ENCODE assay signal across 8 cellular contexts in the genomic region with DNA sequence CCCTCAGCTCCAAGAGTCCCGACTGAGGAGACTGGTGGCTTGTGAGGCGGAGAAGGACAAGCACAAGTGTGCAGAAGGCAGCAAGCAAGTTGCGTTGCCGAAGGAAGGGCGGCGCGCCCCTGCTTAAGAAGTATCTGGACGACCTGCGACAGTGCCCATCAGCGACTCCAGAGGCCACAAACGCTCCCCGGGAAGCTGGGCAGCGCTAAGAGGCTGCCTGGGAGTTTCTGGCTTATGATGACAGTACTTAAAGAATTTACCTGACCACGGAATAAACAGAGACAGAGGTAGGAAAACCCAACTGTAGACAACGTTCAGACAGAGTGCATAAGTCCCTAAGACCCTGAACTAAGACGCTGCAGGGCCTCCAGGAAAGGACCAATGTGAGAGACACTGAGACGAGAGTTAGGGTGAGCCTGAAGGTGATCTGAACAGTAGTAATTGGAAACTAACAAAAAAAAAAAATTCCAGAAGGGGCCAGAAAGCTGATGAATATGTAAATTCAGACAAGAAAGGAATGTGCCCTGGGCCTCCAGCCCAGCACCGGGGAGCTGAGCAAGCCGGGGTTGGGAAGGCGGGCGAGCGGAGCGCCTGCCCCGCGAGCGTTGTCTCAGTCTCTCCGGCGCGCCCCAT. TPM values are rescaled to one million over a fixed set of nuclear protein-coding genes. Genes with fewer than 3 reads are reported as not detected.
DNase-seq lines count a peak whose midpoint lies in the region; ATAC-seq and TF ChIP-seq lines count a peak whose summit lies in the region.

No MANE protein-coding gene starts in this region.

- H3K36me3 ChIP-seq in Panc1 (ENCODE audit: control insufficient read depth, insufficient read depth, low read length) = 0 out of 2 replicates have a peak, but pooled peaks cover 3% of the 10 kb centered on the region

- CTCF ChIA-PET in Panc1 (lab: Charles Lee) = interaction anchor here (0.7 to 2.2 kb wide), 4 partner anchors 91 to 158 kb away, joined by 5 to 10 read pairs (median 6); no protein-coding TSS in a partner anchor

- H3K27ac Mint-ChIP-seq in CD14-positive monocyte = peak overlapping the region in 5 of 7 donors; percentile 10 to 72 (median 54)
- H3K27ac Mint-ChIP-seq in dendritic cell treated with granulocyte-macrophage colony-stimulating factor and Interleukin-4, amounts not matched to agents 40 ng/mL and 50 ng/mL, for 4 days = peak overlapping the region; percentile 100

- H3K4me1 Mint-ChIP-seq in CD14-positive monocyte = peaks cover 40% of the 10 kb centered on the region
- peaks cover 67% of the 10 kb centered on the region for H3K4me1 Mint-ChIP-seq in dendritic cell treated with granulocyte-macrophage colony-stimulating factor and Interleukin-4, amounts not matched to agents 40 ng/mL and 50 ng/mL, for 4 days (ENCODE audit: low read depth)

- ATAC-seq in GM19452 (IDR thresholded peaks at IDR 0.05; ENCODE audit: unreplicated experiment) (peak; percentile 1), Panc1 (no peak), HG02884 (IDR thresholded peaks at IDR 0.05; ENCODE audit: unreplicated experiment) (no peak)

- no peak for DNase-seq in CD14-positive monocyte (ENCODE audit: low spot score)
- DNase-seq in Panc1 (ENCODE audit: low read depth, low spot score) = no peak
- peak; percentile 28 for DNase-seq in myocyte (ENCODE audit: low read depth)
- DNase-seq in NCI-H1105 (lab: John Stamatoyannopoulos, UW) = no peak
- DNase-seq in NK-92 (lab: John Stamatoyannopoulos, UW; ENCODE audit: unreplicated experiment) = no peak

- intact Hi-C loops in CD14-positive monocyte (cut with micrococcal nuclease) = no loop called here
- intact Hi-C loops in Panc1 (cut with micrococcal nuclease; ENCODE audit: unreplicated experiment) = loop anchor here (5.0 kb wide), 1 partner anchor 157 kb away; no protein-coding TSS in a partner anchor
- intact Hi-C loops in dendritic cell treated with granulocyte-macrophage colony-stimulating factor and Interleukin-4, amounts not matched to agents 40 ng/mL and 50 ng/mL, for 4 days (cut with micrococcal nuclease) = loop anchor here (2.0 to 5.0 kb wide), 2 partner anchors 37 to 82 kb away; no protein-coding TSS in a partner anchor

- H3K36me3 Mint-ChIP-seq in CD14-positive monocyte = peaks cover 2 to 16% of the 10 kb centered on the region in 2 donors
- H3K36me3 Mint-ChIP-seq in dendritic cell treated with granulocyte-macrophage colony-stimulating factor and Interleukin-4, amounts not matched to agents 40 ng/mL and 50 ng/mL, for 4 days (ENCODE audit: low read depth) = peaks cover 49% of the 10 kb centered on the region

- H3K27ac ChIP-seq in Panc1 (ENCODE audit: low read length) = 0 out of 2 replicates have a peak overlapping the region, but pooled peaks have one; percentile 2

- TF ChIP-seq CTCF in CD14-positive monocyte (IDR thresholded peaks at IDR 0.05) (no peak), Panc1 (IDR thresholded peaks at IDR 0.05) (no peak)

- in situ Hi-C loops in Panc1 (cut with HindIII; ENCODE audit: low pct_unique_long_range_greater_than_20kb, low sequenced_read_pairs) = no loop called here

- BruUV-seq in Panc1 (replicated peaks; lab: Mats Ljungman, UMichigan) = no TSS peak

- H3K4me3 Mint-ChIP-seq in CD14-positive monocyte = peak overlapping the region; percentile 94 to 98
- peak overlapping the region; percentile 99 for H3K4me3 Mint-ChIP-seq in dendritic cell treated with granulocyte-macrophage colony-stimulating factor and Interleukin-4, amounts not matched to agents 40 ng/mL and 50 ng/mL, for 4 days

- H3K27me3 Mint-ChIP-seq in CD14-positive monocyte (ENCODE audit: low read depth in 3 of 3) = peaks cover 14 to 25% (median 14%) of the 10 kb centered on the region in 3 donors
- H3K27me3 Mint-ChIP-seq in dendritic cell treated with granulocyte-macrophage colony-stimulating factor and Interleukin-4, amounts not matched to agents 40 ng/mL and 50 ng/mL, for 4 days = peaks cover 18% of the 10 kb centered on the region

- peak overlapping the region; percentile 74 to 79 for H3K4me3 ChIP-seq in Panc1 (ENCODE audit: low read depth in 2 of 2, low read length in 2 of 2)

- H3K27me3 ChIP-seq in Panc1 (ENCODE audit: control insufficient read depth, insufficient read depth, low read length) = peaks cover 12% of the 10 kb centered on the region

- POLR2A ChIA-PET in Panc1 (lab: Charles Lee) = interaction anchor here (0.6 kb wide), 1 partner anchor 1219 kb away, joined by 4 read pairs; no protein-coding TSS in a partner anchor

- H3K4me1 ChIP-seq in Panc1 (ENCODE audit: control insufficient read depth, insufficient read depth, low read length) = peaks cover 6% of the 10 kb centered on the region; the same call in 1 of the 2 replicates

- peaks cover 0 to 2% (median 0%) of the 10 kb centered on the region in 7 donors for H3K9me3 Mint-ChIP-seq in CD14-positive monocyte
- H3K9me3 Mint-ChIP-seq in dendritic cell treated with granulocyte-macrophage colony-stimulating factor and Interleukin-4, amounts not matched to agents 40 ng/mL and 50 ng/mL, for 4 days = no peaks in the 10 kb centered on the region

- no peaks in the 10 kb centered on the region for H3K9me3 ChIP-seq in Panc1 (ENCODE audit: control insufficient read depth, insufficient read depth, low read depth, low read length)

RNA-seq across cellular contexts. Expression of a gene that starts 1.0 kb away (rescaled TPM):
- polyA plus RNA-seq in CD14-positive monocyte = 1 to 10 TPM; 2.6 to 3.7 TPM
- 9.2 TPM for total RNA-seq in Panc1 (2021; ENCODE audit: unreplicated experiment)
- polyA plus RNA-seq in Panc1 (2012; ENCODE audit: insufficient read length) = 3.1 TPM
- 48.8 and 63.2 TPM in 2 replicates for total RNA-seq in myocyte
- polyA plus RNA-seq in myocyte (2012) = 27.8 TPM

Comparison
In these comparisons a context has a peak if more than half of its experiments do, and no peak if none do; other contexts are left out.
1. intact Hi-C loops: an anchor here in Panc1 (5.0 kb wide) and dendritic cell treated with granulocyte-macrophage colony-stimulating factor and Interleukin-4, amounts not matched to agents 40 ng/mL and 50 ng/mL, for 4 days (2.0 to 5.0 kb wide); none called in CD14-positive monocyte.